Comparison of ENCODE assay signal across 19 cellular contexts in genomic region chr11:46524201-46524600, GRCh38.
DNase-seq lines count a peak whose midpoint lies in the region; ATAC-seq and TF ChIP-seq lines count a peak whose summit lies in the region.
"Had no signal": no experiment of that assay in that cellular context is flagged by ENCODE, and none has a peak within 500 bp of the region (broad histone marks: within the 10 kb centered on the region; RNA-seq: fewer than 3 reads in every experiment).

No MANE protein-coding gene starts in this region.

- no peak overlapping the region for H3K9ac ChIP-seq in trophoblast cell (ENCODE audit: low read length)

- H3K4me1 Mint-ChIP-seq in GM23338, result peaks cover 39% of the 10 kb centered on the region
- peaks cover 30% of the 10 kb centered on the region for H3K4me1 Mint-ChIP-seq in activated naive CD8-positive, alpha-beta T cell treated with anti-CD3 and anti-CD28 coated beads, Interleukin-2, amount 50 U/mL, for 24 hours

- no peak overlapping the region for H3K23ac ChIP-seq in trophoblast cell (ENCODE audit: low read length)

- 0 out of 2 replicates have a peak, but pooled peaks cover 7% of the 10 kb centered on the region for H3F3A ChIP-seq in GM23338 (replicated peaks; ENCODE audit: low read depth)

- no peaks in the 10 kb centered on the region for H3K79me1 ChIP-seq in trophoblast cell (ENCODE audit: low read length)

- no peak for ATAC-seq in GM23338
- no peak for ATAC-seq in activated naive CD8-positive, alpha-beta T cell treated with anti-CD3 and anti-CD28 coated beads, Interleukin-2, amount 50 U/mL, for 24 hours
- ATAC-seq: A549 had no signal

- H3K79me2 ChIP-seq in GM23338 (replicated peaks; ENCODE audit: insufficient read depth), result peaks cover 100% of the 10 kb centered on the region
- no peaks in the 10 kb centered on the region for H3K79me2 ChIP-seq in trophoblast cell (ENCODE audit: control insufficient read depth, insufficient read depth, low read length, poor library complexity)

- no peaks in the 10 kb centered on the region for H3K36me3 ChIP-seq in GM23338 (ENCODE audit: insufficient read depth)
- no peaks in the 10 kb centered on the region for H3K36me3 ChIP-seq in trophoblast cell (ENCODE audit: control insufficient read depth in 1 of 2, insufficient read depth in 2 of 2, low read length in 2 of 2)
- H3K36me3 ChIP-seq: BE2C had no signal

- H3K36me3 Mint-ChIP-seq in GM23338 (ENCODE audit: low read depth), result 0 out of 3 replicates have a peak, but pooled peaks cover 2% of the 10 kb centered on the region
- H3K36me3 Mint-ChIP-seq in activated naive CD8-positive, alpha-beta T cell treated with anti-CD3 and anti-CD28 coated beads, Interleukin-2, amount 50 U/mL, for 24 hours (ENCODE audit: low read depth), result peaks cover 10% of the 10 kb centered on the region

- H3K4me1 ChIP-seq in GM23338 (ENCODE audit: insufficient read depth) (peaks cover 33% of the 10 kb centered on the region), trophoblast cell (ENCODE audit: control insufficient read depth in 1 of 2, insufficient read depth in 2 of 2, low read length in 2 of 2) (peaks cover 4 to 8% of the 10 kb centered on the region in 2 experiments)
- H3K4me1 ChIP-seq: BE2C had no signal

- H3K27ac ChIP-seq in GM23338 (ENCODE audit: low read depth) (peak overlapping the region; percentile 52; the same call in 1 of the 2 replicates), trophoblast cell (ENCODE audit: low read depth, low read length) (no peak overlapping the region)
- H3K27ac ChIP-seq: A549, PC-9 had no signal

- H4K8ac ChIP-seq in trophoblast cell (ENCODE audit: low read depth, low read length), result no peak overlapping the region

- H3K4ac ChIP-seq in trophoblast cell (ENCODE audit: low read depth, low read length), result no peak overlapping the region

- H2BK5ac ChIP-seq in trophoblast cell (ENCODE audit: low read depth, low read length, poor library complexity), result no peak overlapping the region

- H3K14ac ChIP-seq in trophoblast cell (ENCODE audit: low read length), result no peak overlapping the region

- no peak overlapping the region for H2AK5ac ChIP-seq in trophoblast cell (ENCODE audit: low read length)

- no peak overlapping the region for H3K27ac Mint-ChIP-seq in GM23338
- no peak overlapping the region for H3K27ac Mint-ChIP-seq in activated naive CD8-positive, alpha-beta T cell treated with anti-CD3 and anti-CD28 coated beads, Interleukin-2, amount 50 U/mL, for 24 hours

- DNase-seq in GM23338 (ENCODE audit: low spot score), result no peak
- peak; percentile 18 for DNase-seq in NCI-H2081 treated with DMSO at 0.1 percent for 48 hours (lab: John Stamatoyannopoulos, UW)
- DNase-seq in cerebellar cortex (ENCODE audit: low spot score), result peak; percentile 20
- DNase-seq in trophoblast cell, result no peak
- no peak for DNase-seq in NCI-H2107 (lab: John Stamatoyannopoulos, UW)
- DNase-seq in DMS79 treated with DMSO at 0.1 percent for 48 hours (lab: John Stamatoyannopoulos, UW), result no peak
- DNase-seq in T-helper 9 cell, result no peak
- DNase-seq in activated naive CD8-positive, alpha-beta T cell treated with anti-CD3 and anti-CD28 coated beads, Interleukin-2, amount 50 U/mL, for 24 hours, result no peak
- DNase-seq: BE2C, DMS79, H9, KG1, NCI-H1105, NCI-H1694, NCI-H510A treated with DMSO at 0.1 percent for 48 hours, PC-9, RPMI8226, SHP77 had no signal

- H4K20me1 ChIP-seq in GM23338 (replicated peaks; ENCODE audit: insufficient read depth), result peaks cover 38% of the 10 kb centered on the region

- no peaks in the 10 kb centered on the region for H3K9me2 ChIP-seq in GM23338 (ENCODE audit: insufficient read depth)

- no peak for TF ChIP-seq CTCF in GM23338 (conservative IDR thresholded peaks at IDR 0.05; ENCODE audit: low read depth in 2 of 2)

- no peak overlapping the region for H2AFZ ChIP-seq in GM23338
- H2AFZ ChIP-seq in trophoblast cell (ENCODE audit: insufficient read depth, low read length, poor library complexity), result no peak overlapping the region
- H2AFZ ChIP-seq: PC-9 had no signal

- H3K27me3 ChIP-seq in GM23338 (ENCODE audit: insufficient read depth) (no peaks in the 10 kb centered on the region), trophoblast cell (ENCODE audit: insufficient read depth, low read length) (no peaks in the 10 kb centered on the region)
- H3K27me3 ChIP-seq: BE2C had no signal

- H3K9me3 ChIP-seq in trophoblast cell (ENCODE audit: insufficient read depth, low read depth, low read length), result no peaks in the 10 kb centered on the region
- H3K9me3 ChIP-seq: A549, BE2C had no signal

- no peak overlapping the region for H4K12ac ChIP-seq in trophoblast cell (ENCODE audit: low read depth, low read length)

- no peak overlapping the region for H4K91ac ChIP-seq in trophoblast cell (ENCODE audit: low read depth, low read length)

- no peak overlapping the region for H2BK12ac ChIP-seq in trophoblast cell (ENCODE audit: low read length)

- H3K4me3 Mint-ChIP-seq in GM23338, result no peak overlapping the region
- no peak overlapping the region for H3K4me3 Mint-ChIP-seq in activated naive CD8-positive, alpha-beta T cell treated with anti-CD3 and anti-CD28 coated beads, Interleukin-2, amount 50 U/mL, for 24 hours
- H3K4me3 Mint-ChIP-seq: H9 had no signal

- no peaks in the 10 kb centered on the region for H3K27me3 Mint-ChIP-seq in GM23338 (ENCODE audit: insufficient read depth, low read depth, poor library complexity)
- no peaks in the 10 kb centered on the region for H3K27me3 Mint-ChIP-seq in activated naive CD8-positive, alpha-beta T cell treated with anti-CD3 and anti-CD28 coated beads, Interleukin-2, amount 50 U/mL, for 24 hours

- no peak overlapping the region for H3K4me2 ChIP-seq in GM23338
- H3K4me2 ChIP-seq in trophoblast cell (ENCODE audit: low read length), result no peak overlapping the region
- H3K4me2 ChIP-seq: A549, PC-9 had no signal

- H3K9me3 Mint-ChIP-seq in GM23338, result no peaks in the 10 kb centered on the region; the same call in 2 of the 3 replicates
- H3K9me3 Mint-ChIP-seq in activated naive CD8-positive, alpha-beta T cell treated with anti-CD3 and anti-CD28 coated beads, Interleukin-2, amount 50 U/mL, for 24 hours, result no peaks in the 10 kb centered on the region
- H3K9me3 Mint-ChIP-seq: H9 had no signal

- H2BK120ac ChIP-seq in trophoblast cell (ENCODE audit: insufficient read depth, low read length, poor library complexity), result no peak overlapping the region

- H3K4me3 ChIP-seq in GM23338 (no peak overlapping the region), trophoblast cell (ENCODE audit: low read depth, low read length) (no peak overlapping the region)
- H3K4me3 ChIP-seq: A549, PC-9 had no signal

- H3K18ac ChIP-seq in trophoblast cell (ENCODE audit: low read length), result peak overlapping the region; percentile 30

TF ChIP-seq in GM23338, 12 proteins besides CTCF, POLR2A, EP300 and RAD21 (continues in another document):
- TF ChIP-seq ZNF114 (CRISPR knock-in tag; IDR thresholded peaks at IDR 0.05) (no peak), CREB1 (CRISPR knock-in tag; IDR thresholded peaks at IDR 0.05; ENCODE audit: low read depth) (no peak), NANOG (IDR thresholded peaks at IDR 0.05; ENCODE audit: borderline replicate concordance) (no peak), REST (IDR thresholded peaks at IDR 0.05; ENCODE audit: unreplicated experiment) (no peak), JUNB (IDR thresholded peaks at IDR 0.05; ENCODE audit: unreplicated experiment) (no peak)

Comparison
In these comparisons a context has a peak if more than half of its experiments do, and no peak if none do; other contexts are left out.
1. DNase-seq: peak in NCI-H2081 treated with DMSO at 0.1 percent for 48 hours (single experiment) and cerebellar cortex (single experiment); none in GM23338 (single experiment), trophoblast cell (0 of 2), NCI-H2107 (single experiment), DMS79 treated with DMSO at 0.1 percent for 48 hours (single experiment), T-helper 9 cell (single experiment) and activated naive CD8-positive, alpha-beta T cell treated with anti-CD3 and anti-CD28 coated beads, Interleukin-2, amount 50 U/mL, for 24 hours (single experiment).